1 cellular context compared by ENCODE assay signal in genomic region chr9:114364528-114365041, GRCh38.
TF ChIP-seq lines count a peak whose summit lies in the region.

No MANE protein-coding gene starts in this region.

TF ChIP-seq in GM12878, 131 proteins besides CTCF, POLR2A, EP300 and RAD21 (continued from another document):
- TF ChIP-seq, protein P1, sequence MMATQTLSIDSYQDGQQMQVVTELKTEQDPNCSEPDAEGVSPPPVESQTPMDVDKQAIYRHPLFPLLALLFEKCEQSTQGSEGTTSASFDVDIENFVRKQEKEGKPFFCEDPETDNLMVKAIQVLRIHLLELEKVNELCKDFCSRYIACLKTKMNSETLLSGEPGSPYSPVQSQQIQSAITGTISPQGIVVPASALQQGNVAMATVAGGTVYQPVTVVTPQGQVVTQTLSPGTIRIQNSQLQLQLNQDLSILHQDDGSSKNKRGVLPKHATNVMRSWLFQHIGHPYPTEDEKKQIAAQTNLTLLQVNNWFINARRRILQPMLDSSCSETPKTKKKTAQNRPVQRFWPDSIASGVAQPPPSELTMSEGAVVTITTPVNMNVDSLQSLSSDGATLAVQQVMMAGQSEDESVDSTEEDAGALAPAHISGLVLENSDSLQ (IDR thresholded peaks at IDR 0.05) = peak; percentile 61; the same call in 1 of the 2 replicates
- TF ChIP-seq KDM1A (IDR thresholded peaks at IDR 0.05; ENCODE audit: borderline replicate concordance) (no peak), BHLHE40 (IDR thresholded peaks at IDR 0.05; ENCODE audit: borderline replicate concordance in 1 of 2, low read depth in 2 of 2, low read length in 1 of 2) (peak in 1 of 2 experiments; percentile 16; a peak in 1 of 4 replicates), EED (IDR thresholded peaks at IDR 0.05; ENCODE audit: low read depth) (peak; percentile 81), MEF2A (IDR thresholded peaks at IDR 0.05; ENCODE audit: insufficient read depth, low read depth, low read length) (0 out of 2 replicates have a peak, but pooled peaks have one; percentile 11), ATF7 (IDR thresholded peaks at IDR 0.05; ENCODE audit: low read depth) (0 out of 2 replicates have a peak, but pooled peaks have one; percentile 16), ZNF217 (IDR thresholded peaks at IDR 0.05) (peak; percentile 82; the same call in 1 of the 2 replicates), ESRRA (IDR thresholded peaks at IDR 0.05; ENCODE audit: low read length) (no peak), DPF2 (IDR thresholded peaks at IDR 0.05) (0 out of 2 replicates have a peak, but pooled peaks have one; percentile 40), MEF2B (IDR thresholded peaks at IDR 0.05; ENCODE audit: partially characterized antibody, poor library complexity, severe bottlenecking) (no peak), IKZF2 (IDR thresholded peaks at IDR 0.05) (peak; percentile 72 to 80), ZBED1 (IDR thresholded peaks at IDR 0.05; ENCODE audit: borderline replicate concordance) (0 out of 2 replicates have a peak, but pooled peaks have one; percentile 30), IKZF1 (conservative IDR thresholded peaks at IDR 0.05) (peak; percentile 80), NBN (IDR thresholded peaks at IDR 0.05) (peak; percentile 44; the same call in 1 of the 2 replicates), MTA2 (IDR thresholded peaks at IDR 0.05; ENCODE audit: low read depth) (peak; percentile 70; the same call in 1 of the 2 replicates), SMARCA5 (IDR thresholded peaks at IDR 0.05) (peak; percentile 92), PAX5 (IDR thresholded peaks at IDR 0.05; ENCODE audit: borderline replicate concordance, low read depth, low read length) (peak; percentile 19; the same call in 1 of the 2 replicates), RAD51 (IDR thresholded peaks at IDR 0.05) (no peak)
- TF ChIP-seq, protein P2, sequence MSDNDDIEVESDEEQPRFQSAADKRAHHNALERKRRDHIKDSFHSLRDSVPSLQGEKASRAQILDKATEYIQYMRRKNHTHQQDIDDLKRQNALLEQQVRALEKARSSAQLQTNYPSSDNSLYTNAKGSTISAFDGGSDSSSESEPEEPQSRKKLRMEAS (IDR thresholded peaks at IDR 0.05; ENCODE audit: low read depth, low read length) = 0 out of 2 replicates have a peak, but pooled peaks have one; percentile 19
- TF ChIP-seq, protein P3, sequence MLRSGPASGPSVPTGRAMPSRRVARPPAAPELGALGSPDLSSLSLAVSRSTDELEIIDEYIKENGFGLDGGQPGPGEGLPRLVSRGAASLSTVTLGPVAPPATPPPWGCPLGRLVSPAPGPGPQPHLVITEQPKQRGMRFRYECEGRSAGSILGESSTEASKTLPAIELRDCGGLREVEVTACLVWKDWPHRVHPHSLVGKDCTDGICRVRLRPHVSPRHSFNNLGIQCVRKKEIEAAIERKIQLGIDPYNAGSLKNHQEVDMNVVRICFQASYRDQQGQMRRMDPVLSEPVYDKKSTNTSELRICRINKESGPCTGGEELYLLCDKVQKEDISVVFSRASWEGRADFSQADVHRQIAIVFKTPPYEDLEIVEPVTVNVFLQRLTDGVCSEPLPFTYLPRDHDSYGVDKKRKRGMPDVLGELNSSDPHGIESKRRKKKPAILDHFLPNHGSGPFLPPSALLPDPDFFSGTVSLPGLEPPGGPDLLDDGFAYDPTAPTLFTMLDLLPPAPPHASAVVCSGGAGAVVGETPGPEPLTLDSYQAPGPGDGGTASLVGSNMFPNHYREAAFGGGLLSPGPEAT (IDR thresholded peaks at IDR 0.05; ENCODE audit: low read depth) = peak; percentile 33; the same call in 1 of the 2 replicates
